Comparison of ENCODE assay signal across 15 cellular contexts in the genomic region with DNA sequence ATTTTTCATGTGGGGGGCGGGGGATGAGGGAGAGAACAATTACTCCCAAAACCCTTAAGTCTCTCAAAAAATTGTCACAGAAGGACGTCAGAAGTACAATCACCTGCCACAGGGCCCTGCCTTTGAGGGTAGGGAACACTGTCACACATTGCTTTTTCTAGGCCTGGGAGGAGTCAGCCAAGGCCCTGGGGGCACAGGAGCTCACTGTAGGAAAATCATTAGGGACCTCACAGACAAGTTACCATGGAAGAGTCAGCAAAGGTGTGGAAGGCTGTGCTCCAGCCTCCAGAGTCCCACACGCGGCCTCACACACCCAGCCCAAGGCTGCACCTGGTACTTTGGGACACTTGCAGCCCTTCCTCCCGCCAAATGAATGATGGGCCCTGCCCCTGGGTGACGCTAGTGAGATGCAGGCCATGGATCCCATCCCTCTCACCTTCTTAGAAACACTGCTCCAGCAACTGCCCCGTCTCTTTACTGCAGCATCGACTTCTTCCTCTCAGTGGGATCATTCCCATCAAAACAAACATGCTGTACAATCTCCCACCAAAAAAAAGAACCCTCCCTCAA.
"Had no signal": no experiment of that assay in that cellular context is flagged by ENCODE, and none has a peak within 500 bp of the region (broad histone marks: within the 10 kb centered on the region; RNA-seq: fewer than 3 reads in every experiment).

No MANE protein-coding gene starts in this region.

- H3K9me3 ChIP-seq: left ventricle myocardium inferior, tibial artery, vagina had no signal

- ATAC-seq: activated naive CD4-positive, alpha-beta T cell treated with anti-CD3 and anti-CD28 coated beads, Interleukin-2, amount 50 U/mL, for 72 hours; natural killer cell; stimulated activated naive B cell treated with anti-CD40 and anti-IgM and Interleukin-4, amounts not matched to agents 10 μg/mL and 1 μg/mL and 100 μg/mL, for 72 hours had no signal

- H3K27me3 ChIP-seq: tibial artery, vagina had no signal

- DNase-seq: activated CD4-positive, alpha-beta memory T cell treated with anti-CD3 and anti-CD28 coated beads, Interleukin-2, amount 10 ng/mL, durations not matched to agents 7 days and 5 days; activated CD4-positive, alpha-beta T cell treated with anti-CD3 and anti-CD28 coated beads for 4 hours; activated effector memory CD4-positive, alpha-beta T cell treated with anti-CD3 and anti-CD28 coated beads, Interleukin-2, amount 50 U/mL, for 16 hours; activated T-cell treated with anti-CD3 and anti-CD28 coated beads, Interleukin-2, amount 50 U/mL, for 48 hours; amniotic stem cell; dorsolateral prefrontal cortex; erythroblast; left ventricle myocardium inferior; natural killer cell; stimulated activated CD4-positive, alpha-beta T cell treated with anti-CD3 and anti-CD28 coated beads, Interleukin-15, amount 100 ng/mL, for 24 hours; stimulated activated CD4-positive, alpha-beta T cell treated with anti-CD3 and anti-CD28 coated beads, Interleukin-4, amount 100 ng/mL, for 1 hour; stimulated activated naive B cell treated with anti-CD40 and anti-IgM and Interleukin-4, amounts not matched to agents 10 μg/mL and 1 μg/mL and 100 μg/mL, for 72 hours; tibial artery had no signal

- H3K27ac ChIP-seq: dorsolateral prefrontal cortex, left ventricle myocardium inferior, tibial artery, vagina had no signal

- H3K36me3 ChIP-seq: left ventricle myocardium inferior, tibial artery, vagina had no signal

- H3K4me3 ChIP-seq: dorsolateral prefrontal cortex, left ventricle myocardium inferior, tibial artery, vagina had no signal
